Comparison of ENCODE assay signal across 13 cellular contexts in the genomic region with DNA sequence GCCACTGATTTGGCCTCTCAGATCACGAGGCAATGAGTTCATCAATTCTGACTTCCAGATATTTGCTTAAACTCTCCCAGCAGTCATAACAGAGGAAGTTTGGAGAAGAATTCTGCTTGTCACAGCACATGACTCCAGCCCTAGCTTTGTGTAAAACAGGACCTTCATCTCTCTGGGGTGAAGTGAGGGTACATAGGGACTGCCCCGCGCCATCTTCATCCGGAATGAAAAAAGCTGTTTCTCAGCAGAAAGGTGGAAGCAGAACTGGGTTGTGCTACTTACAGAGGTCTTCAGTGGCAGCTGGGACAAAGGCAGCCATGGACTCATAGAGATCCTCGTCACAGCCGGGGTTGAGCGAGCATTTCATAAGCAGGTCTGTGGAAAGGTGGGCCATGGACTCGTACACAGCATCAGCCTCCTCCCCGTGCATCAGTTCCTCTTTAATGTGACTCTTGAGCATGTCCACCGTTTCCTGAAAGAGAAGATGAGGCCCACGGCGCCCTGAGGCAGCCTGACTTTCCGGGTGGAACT. TPM values are rescaled to one million over a fixed set of nuclear protein-coding genes. Genes with fewer than 3 reads are reported as not detected.
DNase-seq lines count a peak whose midpoint lies in the region; ATAC-seq and TF ChIP-seq lines count a peak whose summit lies in the region.
"Had no signal": no experiment of that assay in that cellular context is flagged by ENCODE, and none has a peak within 500 bp of the region (broad histone marks: within the 10 kb centered on the region; RNA-seq: fewer than 3 reads in every experiment).

No MANE protein-coding gene starts in this region.

- H3K56ac ChIP-seq in IMR-90 (ENCODE audit: extremely low read depth, insufficient read depth, low read length) = no peak overlapping the region

- H3K4me1 ChIP-seq in IMR-90 (ENCODE audit: control insufficient read depth, insufficient read depth, low read length) (no peaks in the 10 kb centered on the region), heart right ventricle (peaks cover 0 to 37% (median 0%) of the 10 kb centered on the region in 9 donors), gastrocnemius medialis (no peaks in the 10 kb centered on the region), SK-N-SH (ENCODE audit: control insufficient read depth in 1 of 2, insufficient read depth in 2 of 2, low read depth in 1 of 2, low read length in 1 of 2) (no peaks in the 10 kb centered on the region; a peak in 1 of 4 replicates)

- H2AK9ac ChIP-seq in IMR-90 (replicated peaks; ENCODE audit: low read depth, low read length, poor library complexity) = no peak overlapping the region

- H2AFZ ChIP-seq in IMR-90 (replicated peaks; ENCODE audit: low read length, poor library complexity) (no peak overlapping the region), SK-N-SH (ENCODE audit: low read depth) (no peak overlapping the region)

- intact Hi-C loops in IMR-90 (cut with micrococcal nuclease) (loop anchor here (10.0 kb wide), 1 partner anchor 390 kb away; no protein-coding TSS in a partner anchor), heart right ventricle (cut with DNase I) (loop anchor here in 1 of 10 donors (10.0 kb wide), 3 partner anchors 70 to 380 kb away; no protein-coding TSS in a partner anchor), gastrocnemius medialis (cut with DNase I; ENCODE audit: low total_unique reads) (no loop called here), dorsolateral prefrontal cortex (cut with DNase I) (loop anchor here in 1 of 2 donors (10.0 kb wide), 1 partner anchor 100 kb away; no protein-coding TSS in a partner anchor)

- H4K5ac ChIP-seq in IMR-90 (ENCODE audit: low read depth, low read length) = no peak overlapping the region

- in situ Hi-C loops in IMR-90 (cut with MboI; ENCODE audit: low sequenced_read_pairs) = no loop called here
- in situ Hi-C loops in gastrocnemius medialis (cut with MboI; ENCODE audit: low sequenced_read_pairs in 4 of 4) = no loop called here

- H3K27me3 ChIP-seq in IMR-90 (ENCODE audit: control insufficient read depth, insufficient read depth, low read length) = peaks cover 26% of the 10 kb centered on the region
- peaks cover 0 to 4% (median 0%) of the 10 kb centered on the region in 7 donors for H3K27me3 ChIP-seq in heart right ventricle
- H3K27me3 ChIP-seq in gastrocnemius medialis = no peaks in the 10 kb centered on the region
- no peaks in the 10 kb centered on the region; the same call in 1 of the 2 replicates for H3K27me3 ChIP-seq in SK-N-SH (ENCODE audit: insufficient read depth)
- H3K27me3 ChIP-seq in dorsolateral prefrontal cortex = no peaks in the 10 kb centered on the region

- no peak overlapping the region for H3K9ac ChIP-seq in IMR-90 (ENCODE audit: low read depth, low read length)
- H3K9ac ChIP-seq in SK-N-SH = no peak overlapping the region

- no peaks in the 10 kb centered on the region for H4K20me1 ChIP-seq in IMR-90 (ENCODE audit: insufficient read depth, low read length)
- no peaks in the 10 kb centered on the region for H4K20me1 ChIP-seq in SK-N-SH (ENCODE audit: insufficient read depth)

- TF ChIP-seq RAD21 in IMR-90 (IDR thresholded peaks at IDR 0.05; ENCODE audit: low read length) = no peak
- no peak for TF ChIP-seq RAD21 in SK-N-SH (IDR thresholded peaks at IDR 0.05; ENCODE audit: low read length)

- H3F3A ChIP-seq in SK-N-SH (replicated peaks; ENCODE audit: insufficient read depth) = no peaks in the 10 kb centered on the region

- BruUV-seq in IMR-90 (replicated peaks; lab: Mats Ljungman, UMichigan) = no TSS peak

- no peaks in the 10 kb centered on the region for H3K79me2 ChIP-seq in SK-N-SH (ENCODE audit: insufficient read depth)

- no peak overlapping the region for H3K23ac ChIP-seq in IMR-90 (ENCODE audit: low read depth, low read length)

- peak; percentile 15 for DNase-seq in IMR-90
- DNase-seq in heart right ventricle = peak in 1 of 2 donors; percentile 18
- peak; percentile 8 to 30 for DNase-seq in gastrocnemius medialis
- no peak for DNase-seq in SK-N-SH
- DNase-seq in dorsolateral prefrontal cortex = no peak
- DNase-seq: activated CD4-positive, alpha-beta T cell treated with anti-CD3 and anti-CD28 coated beads, Interleukin-2, amount 50 U/mL, for 48 hours; Caco-2; H9; NCI-H510A treated with DMSO at 0.1 percent for 48 hours; nephron progenitor cell had no signal

- 85% methylated on average over 5 of the region's 13 CpGs; no CpG with 5 or more reads in 1 of the 2 experiments for WGBS in IMR-90 (ENCODE audit: extremely low coverage in 2 of 2, insufficient read length in 1 of 2), 2 experiments
- WGBS in heart right ventricle, 2 donors = 82 to 90% methylated on average over 13 of the region's 13 CpGs
- WGBS in SK-N-SH (ENCODE audit: low lambda C conversion rate) = 76% methylated on average over 13 of the region's 13 CpGs

- no peaks in the 10 kb centered on the region for H3K79me1 ChIP-seq in IMR-90 (ENCODE audit: low read depth in 1 of 2, low read length in 2 of 2)

- H2BK120ac ChIP-seq in IMR-90 (ENCODE audit: low read depth, low read length) = peak overlapping the region; percentile 46

- H3K14ac ChIP-seq in IMR-90 (replicated peaks; ENCODE audit: low read depth, low read length) = 0 out of 2 replicates have a peak overlapping the region, but pooled peaks have one; percentile 28

- H2BK15ac ChIP-seq in IMR-90 (ENCODE audit: low read depth, low read length) = no peak overlapping the region

- TF ChIP-seq CTCF in IMR-90 (conservative IDR thresholded peaks at IDR 0.05; ENCODE audit: low read depth, low read length) = no peak
- no peak for TF ChIP-seq CTCF in heart right ventricle (IDR thresholded peaks at IDR 0.05)
- TF ChIP-seq CTCF in gastrocnemius medialis (IDR thresholded peaks at IDR 0.05 in 4 of 5, conservative IDR thresholded peaks at IDR 0.05 in 1 of 5) = no peak
- no peak for TF ChIP-seq CTCF in SK-N-SH (IDR thresholded peaks at IDR 0.05)
- no peak for TF ChIP-seq CTCF in dorsolateral prefrontal cortex (IDR thresholded peaks at IDR 0.05 in 54 of 56, conservative IDR thresholded peaks at IDR 0.05 in 2 of 56; ENCODE audit: low read depth in 1 of 56, partially characterized antibody in 56 of 56)

- dilution Hi-C loops in IMR-90 (cut with HindIII; ENCODE audit: low sequenced_read_pairs, unreplicated experiment) = no loop called here

- TF ChIP-seq POLR2A in IMR-90 (IDR thresholded peaks at IDR 0.05; ENCODE audit: low read depth, low read length) = no peak
- no peak for TF ChIP-seq POLR2A in gastrocnemius medialis (IDR thresholded peaks at IDR 0.05)

- ATAC-seq in GM18868 (IDR thresholded peaks at IDR 0.05; ENCODE audit: unreplicated experiment) (peak; percentile 42), IMR-90 (ENCODE audit: low read depth) (peak; percentile 64; the same call in 1 of the 2 replicates), heart right ventricle (peak in 7 of 8 donors; percentile 34 to 82 (median 63)), gastrocnemius medialis (peak in 1 of 2 donors; percentile 21), GM21515 (IDR thresholded peaks at IDR 0.05; ENCODE audit: unreplicated experiment) (no peak), HG03280 (IDR thresholded peaks at IDR 0.05; ENCODE audit: unreplicated experiment) (no peak)

- H3K9me3 ChIP-seq in IMR-90 (ENCODE audit: control insufficient read depth, insufficient read depth, low read length) (no peaks in the 10 kb centered on the region), heart right ventricle (no peaks in the 10 kb centered on the region), gastrocnemius medialis (no peaks in the 10 kb centered on the region), SK-N-SH (no peaks in the 10 kb centered on the region)
- H3K9me3 ChIP-seq: Caco-2 had no signal

- H3K4me3 ChIP-seq in IMR-90 (ENCODE audit: insufficient read depth, low read depth, low read length) (no peak overlapping the region), heart right ventricle (no peak overlapping the region), gastrocnemius medialis (no peak overlapping the region), SK-N-SH (ENCODE audit: low read depth in 2 of 2, low read length in 1 of 2) (no peak overlapping the region), dorsolateral prefrontal cortex (no peak overlapping the region)

- H3K36me3 ChIP-seq in IMR-90 (ENCODE audit: control insufficient read depth, insufficient read depth, low read length) = no peaks in the 10 kb centered on the region
- H3K36me3 ChIP-seq in heart right ventricle = peaks cover 0 to 41% (median 0%) of the 10 kb centered on the region in 9 donors
- no peaks in the 10 kb centered on the region for H3K36me3 ChIP-seq in gastrocnemius medialis
- no peaks in the 10 kb centered on the region for H3K36me3 ChIP-seq in SK-N-SH (replicated peaks in 1 of 2; ENCODE audit: control insufficient read depth in 1 of 2, insufficient read depth in 2 of 2, low read length in 1 of 2)

- no peak overlapping the region for H2BK20ac ChIP-seq in IMR-90 (ENCODE audit: low read depth, low read length)

- POLR2A ChIA-PET in IMR-90 (lab: Charles Lee; ENCODE audit: unreplicated experiment) (no interaction called here), SK-N-SH (lab: Yijun Ruan, JAX) (no interaction called here)

- TF ChIP-seq EP300 in SK-N-SH (IDR thresholded peaks at IDR 0.05; ENCODE audit: borderline replicate concordance in 1 of 2, low read depth in 1 of 2, low read length in 1 of 2) = no peak

- H4K91ac ChIP-seq in IMR-90 (ENCODE audit: insufficient read depth, low read depth, low read length) = no peak overlapping the region

- no peak overlapping the region for H3K18ac ChIP-seq in IMR-90 (ENCODE audit: low read depth, low read length)

- H2AK5ac ChIP-seq in IMR-90 (ENCODE audit: low read depth, low read length) = 0 out of 2 replicates have a peak overlapping the region, but pooled peaks have one; percentile 13

- no peak overlapping the region for H4K8ac ChIP-seq in IMR-90 (ENCODE audit: low read depth in 2 of 2, low read length in 2 of 2)

- H3K4ac ChIP-seq in IMR-90 (ENCODE audit: low read depth, low read length) = 0 out of 2 replicates have a peak overlapping the region, but pooled peaks have one; percentile 11

- H3K27ac ChIP-seq in IMR-90 (ENCODE audit: insufficient read depth, low read length) (no peak overlapping the region), heart right ventricle (peak overlapping the region in 3 of 10 donors; percentile 36 to 83 (median 60)), gastrocnemius medialis (no peak overlapping the region), SK-N-SH (ENCODE audit: low read depth in 2 of 2, low read length in 1 of 2) (no peak overlapping the region), dorsolateral prefrontal cortex (peak overlapping the region in 15 of 59 donors; percentile 8 to 61 (median 41))

- H3K4me2 ChIP-seq in IMR-90 (ENCODE audit: low read depth, low read length) (no peak overlapping the region), SK-N-SH (no peak overlapping the region)

- H2BK5ac ChIP-seq in IMR-90 (ENCODE audit: low read depth, low read length, poor library complexity, severe bottlenecking) = no peak overlapping the region

- no peaks in the 10 kb centered on the region for H3K9me1 ChIP-seq in IMR-90 (ENCODE audit: insufficient read depth, low read length)

- no peaks in the 10 kb centered on the region for H3K9me2 ChIP-seq in SK-N-SH

- CTCF ChIA-PET in IMR-90 (lab: Yijun Ruan, JAX) = interaction anchor here (1.0 kb wide), 1 partner anchor 99 kb away, joined by 3 read pairs; no protein-coding TSS in a partner anchor
- CTCF ChIA-PET in SK-N-SH (lab: Yijun Ruan, JAX) = no interaction called here

RNA-seq across cellular contexts. Expression of a gene that starts 58.4 kb away (rescaled TPM):
- 61.8 and 190 TPM in 2 replicates for total RNA-seq in IMR-90 (2012; rRNA removed)
- 20.3 and 33.7 TPM in 2 replicates for polyA plus RNA-seq in IMR-90 (2012; rRNA removed)
- 8.5 and 11.4 TPM in 2 replicates for polyA plus RNA-seq in IMR-90 (2012; cell fraction: cytosol; rRNA removed)
- 5.0 and 28.0 TPM in 2 replicates for polyA plus RNA-seq in IMR-90 (2012; cell fraction: nucleus; rRNA removed; ENCODE audit: low replicate concordance)
- total RNA-seq in heart right ventricle = 10 to 100 TPM; 50.7 to 83.9 (median 62.4) TPM
- 10 to 100 TPM; 17.5 to 23.2 TPM for polyA plus RNA-seq in heart right ventricle
- total RNA-seq in gastrocnemius medialis = 10 to 100 TPM; 27.5 to 32.4 (median 31.0) TPM
- 24.9 and 57.0 TPM in 2 replicates for polyA plus RNA-seq in SK-N-SH (2012; rRNA removed)
- polyA plus RNA-seq in SK-N-SH (2012; cell fraction: cytosol; rRNA removed) = 46.9 and 48.6 TPM in 2 replicates
- polyA plus RNA-seq in SK-N-SH (2012; cell fraction: nucleus; rRNA removed) = 9.5 and 20.7 TPM in 2 replicates
- 100 to 1,000 TPM in 1 of 120 experiments, 10 to 100 TPM in 119; 52.7 to 101 (median 73.9) TPM for total RNA-seq in dorsolateral prefrontal cortex

Comparison
In these comparisons a context has a peak if more than half of its experiments do, and no peak if none do; other contexts are left out.
1. ATAC-seq: peak in GM18868 (single experiment), IMR-90 (single experiment) and heart right ventricle (7 of 8); none in GM21515 (single experiment) and HG03280 (single experiment).
2. DNase-seq: peak in IMR-90 (single experiment) and gastrocnemius medialis (2 of 2); none in SK-N-SH (single experiment) and dorsolateral prefrontal cortex (0 of 10).